ENCODE assay signal across 8 cellular contexts in genomic region chr3:115146032-115146417, GRCh38. TPM values are rescaled to one million over a fixed set of nuclear protein-coding genes. Genes with fewer than 3 reads are reported as not detected.
A peak's percentile ranks its signal among the peaks of the same experiment; 100 is the strongest.
DNase-seq lines count a peak whose midpoint lies in the region; ATAC-seq and TF ChIP-seq lines count a peak whose summit lies in the region.

No MANE protein-coding gene starts in this region.

- intact Hi-C loops in spleen (cut with DNase I; ENCODE audit: low total_unique reads) = no loop called here

- no peak for TF ChIP-seq CTCF in cardiac fibroblast (IDR thresholded peaks at IDR 0.05; ENCODE audit: low read depth, low read length)
- TF ChIP-seq CTCF in spleen (IDR thresholded peaks at IDR 0.05 in 8 of 11, conservative IDR thresholded peaks at IDR 0.05 in 3 of 11) = no peak

- WGBS in spleen, 5 donors = 0 to 1% (median 0%) methylated on average over 9 of the region's 9 CpGs

- H3K27ac ChIP-seq in spleen = peak overlapping the region; percentile 67 to 99 (median 98)

- H3K4me3 ChIP-seq in cardiac fibroblast (replicated peaks in 1 of 2; ENCODE audit: low read depth in 2 of 2, low read length in 2 of 2) (peak overlapping the region; percentile 79 to 81), spleen (peak overlapping the region; percentile 50 to 84 (median 62))

- peaks cover 0 to 5% (median 0%) of the 10 kb centered on the region in 8 donors for H3K9me3 ChIP-seq in spleen

- TF ChIP-seq POLR2A in spleen (IDR thresholded peaks at IDR 0.05) = peak in 1 of 3 donors; percentile 50

- no peaks in the 10 kb centered on the region for H3K36me3 ChIP-seq in spleen

- no peak for ATAC-seq in HG02759 (IDR thresholded peaks at IDR 0.05; ENCODE audit: unreplicated experiment)

- H3K27me3 ChIP-seq in spleen (replicated peaks in 1 of 7) = no peaks in the 10 kb centered on the region

- H3K4me1 ChIP-seq in spleen = peaks cover 6 to 49% (median 27%) of the 10 kb centered on the region in 6 donors

- DNase-seq in NCI-H1417 (lab: John Stamatoyannopoulos, UW) (peak; percentile 41 to 78 (median 71)), NCI-H1417 treated with DMSO at 0.1 percent for 48 hours (lab: John Stamatoyannopoulos, UW) (no peak), NCI-H146 (lab: John Stamatoyannopoulos, UW) (peak; percentile 78), T-helper 2 cell (peak in 4 of 5 experiments; percentile 15 to 84 (median 48)), cardiac fibroblast (ENCODE audit: low read depth in 2 of 2) (peak; percentile 76 to 84), iris pigment epithelial cell (ENCODE audit: low read depth) (peak; percentile 90), spleen (no peak)

RNA-seq across cellular contexts. Expression of gene ZBTB20, which starts 1.1 kb away (rescaled TPM):
- total RNA-seq in spleen = 10 to 100 TPM; 55.5 to 89.7 (median 78.8) TPM
- 1 to 10 TPM in 1 of 3 donors, under 1 TPM in 2; 0.32 to 2.6 (median 0.72) TPM for polyA plus RNA-seq in spleen

Comparison
In these comparisons a context has a peak if more than half of its experiments do, and no peak if none do; other contexts are left out.
1. DNase-seq: peak in NCI-H1417 (3 of 3), NCI-H146 (single experiment), T-helper 2 cell (4 of 5), cardiac fibroblast (2 of 2) and iris pigment epithelial cell (single experiment); none in NCI-H1417 treated with DMSO at 0.1 percent for 48 hours (single experiment) and spleen (single experiment).